ENCODE assay signal across 1 cellular context in genomic region chr1:11272842-11273594, GRCh38.
A peak's percentile ranks its signal among the peaks of the same experiment; 100 is the strongest.
TF ChIP-seq lines count a peak whose summit lies in the region.

TSS of gene UBIAD1 (plus strand) at chr1:11273198. CDS start at chr1:11273532, 334 bp downstream.

TF ChIP-seq in K562, 482 proteins besides CTCF, POLR2A, EP300 and RAD21 (continued from another document and continues in another):
- peak; percentile 90 for TF ChIP-seq KDM5B (IDR thresholded peaks at IDR 0.05; ENCODE audit: insufficient replicate concordance, low read depth, low read length)
- peak; percentile 85 for TF ChIP-seq ERF (CRISPR knock-in tag; IDR thresholded peaks at IDR 0.05)
- no peak for TF ChIP-seq JUN (IDR thresholded peaks at IDR 0.05; ENCODE audit: borderline replicate concordance, low read depth, low read length)
- no peak for TF ChIP-seq JUN (CRISPR knock-in tag; IDR thresholded peaks at IDR 0.05; ENCODE audit: borderline replicate concordance)
- peak; percentile 81 for TF ChIP-seq TBP (optimal IDR thresholded peaks at IDR 0.05; ENCODE audit: low read depth, low read length)
- no peak for TF ChIP-seq ZNF696 (CRISPR knock-in tag; conservative IDR thresholded peaks at IDR 0.05)
- TF ChIP-seq MTA3 (IDR thresholded peaks at IDR 0.05; ENCODE audit: borderline replicate concordance): peak; percentile 88
- TF ChIP-seq CREB3 (tag; conservative IDR thresholded peaks at IDR 0.05; ENCODE audit: low read depth): no peak
- TF ChIP-seq DDX20 (tag; IDR thresholded peaks at IDR 0.05; ENCODE audit: low read depth): no peak
- TF ChIP-seq NR2C1 (IDR thresholded peaks at IDR 0.05): peak; percentile 66; the same call in 1 of the 2 replicates
- peak; percentile 74 for TF ChIP-seq NR2C1 (tag; IDR thresholded peaks at IDR 0.05)
- peak; percentile 95 for TF ChIP-seq SUPT5H (IDR thresholded peaks at IDR 0.05)
- TF ChIP-seq KAT8 (IDR thresholded peaks at IDR 0.05; ENCODE audit: low read depth): 0 out of 2 replicates have a peak, but pooled peaks have one; percentile 45
- no peak for TF ChIP-seq ZNF584 (CRISPR knock-in tag; IDR thresholded peaks at IDR 0.05; ENCODE audit: low read depth)
- TF ChIP-seq ZC3H4 (CRISPR knock-in tag; IDR thresholded peaks at IDR 0.05; ENCODE audit: borderline replicate concordance): no peak
- TF ChIP-seq ZBTB8A (IDR thresholded peaks at IDR 0.05; ENCODE audit: partially characterized antibody): no peak
- TF ChIP-seq CBX3 (IDR thresholded peaks at IDR 0.05; ENCODE audit: borderline replicate concordance in 1 of 2, low read length in 2 of 2): no peak
- TF ChIP-seq ZNF644 (tag; IDR thresholded peaks at IDR 0.05; ENCODE audit: low read depth): peak; percentile 79
- TF ChIP-seq FIP1L1 (IDR thresholded peaks at IDR 0.05; ENCODE audit: low read depth, low read length, poor library complexity, severe bottlenecking): peak; percentile 68
- TF ChIP-seq, protein P1, sequence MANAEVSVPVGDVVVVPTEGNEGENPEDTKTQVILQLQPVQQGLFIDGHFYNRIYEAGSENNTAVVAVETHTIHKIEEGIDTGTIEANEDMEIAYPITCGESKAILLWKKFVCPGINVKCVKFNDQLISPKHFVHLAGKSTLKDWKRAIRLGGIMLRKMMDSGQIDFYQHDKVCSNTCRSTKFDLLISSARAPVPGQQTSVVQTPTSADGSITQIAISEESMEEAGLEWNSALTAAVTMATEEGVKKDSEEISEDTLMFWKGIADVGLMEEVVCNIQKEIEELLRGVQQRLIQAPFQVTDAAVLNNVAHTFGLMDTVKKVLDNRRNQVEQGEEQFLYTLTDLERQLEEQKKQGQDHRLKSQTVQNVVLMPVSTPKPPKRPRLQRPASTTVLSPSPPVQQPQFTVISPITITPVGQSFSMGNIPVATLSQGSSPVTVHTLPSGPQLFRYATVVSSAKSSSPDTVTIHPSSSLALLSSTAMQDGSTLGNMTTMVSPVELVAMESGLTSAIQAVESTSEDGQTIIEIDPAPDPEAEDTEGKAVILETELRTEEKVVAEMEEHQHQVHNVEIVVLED (CRISPR knock-in tag; IDR thresholded peaks at IDR 0.05): peak; percentile 12; the same call in 1 of the 2 replicates
- peak; percentile 36; the same call in 1 of the 2 replicates for TF ChIP-seq ZBTB17 (CRISPR knock-in tag; IDR thresholded peaks at IDR 0.05)
- TF ChIP-seq, protein P2, sequence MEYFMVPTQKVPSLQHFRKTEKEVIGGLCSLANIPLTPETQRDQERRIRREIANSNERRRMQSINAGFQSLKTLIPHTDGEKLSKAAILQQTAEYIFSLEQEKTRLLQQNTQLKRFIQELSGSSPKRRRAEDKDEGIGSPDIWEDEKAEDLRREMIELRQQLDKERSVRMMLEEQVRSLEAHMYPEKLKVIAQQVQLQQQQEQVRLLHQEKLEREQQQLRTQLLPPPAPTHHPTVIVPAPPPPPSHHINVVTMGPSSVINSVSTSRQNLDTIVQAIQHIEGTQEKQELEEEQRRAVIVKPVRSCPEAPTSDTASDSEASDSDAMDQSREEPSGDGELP (CRISPR knock-in tag; IDR thresholded peaks at IDR 0.05; ENCODE audit: borderline replicate concordance): peak; percentile 92
- no peak for TF ChIP-seq NFIX (CRISPR knock-in tag; IDR thresholded peaks at IDR 0.05; ENCODE audit: low read depth)
- peak; percentile 54 for TF ChIP-seq PRPF4 (IDR thresholded peaks at IDR 0.05; ENCODE audit: insufficient read depth, low read depth, low read length, poor library complexity, severe bottlenecking)
- peak; percentile 83 for TF ChIP-seq GTF2A2 (tag; IDR thresholded peaks at IDR 0.05)
- no peak for TF ChIP-seq CUX1 (CRISPR knock-in tag; IDR thresholded peaks at IDR 0.05)
- peak; percentile 71 for TF ChIP-seq ELF1 (tag; IDR thresholded peaks at IDR 0.05)
- no peak for TF ChIP-seq THRAP3 (IDR thresholded peaks at IDR 0.05; ENCODE audit: borderline replicate concordance)
- 0 out of 2 replicates have a peak, but pooled peaks have one; percentile 18 for TF ChIP-seq TCF3 (CRISPR knock-in tag; IDR thresholded peaks at IDR 0.05)
- peak; percentile 96 for TF ChIP-seq PHF20 (IDR thresholded peaks at IDR 0.05; ENCODE audit: partially characterized antibody)
- TF ChIP-seq CBFA2T2 (conservative IDR thresholded peaks at IDR 0.05): no peak
- peak; percentile 94 for TF ChIP-seq GABPB1 (CRISPR knock-in tag; IDR thresholded peaks at IDR 0.05)
- TF ChIP-seq SOX6 (IDR thresholded peaks at IDR 0.05): peak; percentile 63; the same call in 1 of the 2 replicates
- TF ChIP-seq MCM2 (IDR thresholded peaks at IDR 0.05; ENCODE audit: low read depth): no peak
- TF ChIP-seq SIX5 (IDR thresholded peaks at IDR 0.05; ENCODE audit: borderline replicate concordance in 1 of 2, insufficient read depth in 1 of 2, low read depth in 1 of 2, low read length in 2 of 2): peak in 1 of 2 experiments; percentile 13; a peak in 1 of 4 replicates
- no peak for TF ChIP-seq SMAD3 (CRISPR knock-in tag; conservative IDR thresholded peaks at IDR 0.05)
- no peak for TF ChIP-seq SMC3 (conservative IDR thresholded peaks at IDR 0.05; ENCODE audit: insufficient read depth, low read depth, low read length)
- TF ChIP-seq NR2C2 (CRISPR knock-in tag; IDR thresholded peaks at IDR 0.05): no peak
- TF ChIP-seq NR2C2 (tag; IDR thresholded peaks at IDR 0.05): peak; percentile 87
- TF ChIP-seq PBX2 (CRISPR knock-in tag; IDR thresholded peaks at IDR 0.05; ENCODE audit: low read depth): no peak
- TF ChIP-seq PBX2 (tag; conservative IDR thresholded peaks at IDR 0.05; ENCODE audit: low read depth): no peak
- peak; percentile 86 for TF ChIP-seq ELF2 (CRISPR knock-in tag; IDR thresholded peaks at IDR 0.05)
- TF ChIP-seq ZNF143 (CRISPR knock-in tag; IDR thresholded peaks at IDR 0.05): peak; percentile 19; the same call in 1 of the 2 replicates
- TF ChIP-seq SRF (CRISPR knock-in tag; IDR thresholded peaks at IDR 0.05): 0 out of 4 replicates have a peak, but pooled peaks of 1 of the 2 experiments have one; percentile 51
- peak; percentile 84 for TF ChIP-seq E2F3 (CRISPR knock-in tag; IDR thresholded peaks at IDR 0.05)
- TF ChIP-seq ATF1 (CRISPR knock-in tag; IDR thresholded peaks at IDR 0.05): no peak
- peak; percentile 79 for TF ChIP-seq ATF1 (tag; IDR thresholded peaks at IDR 0.05)
- TF ChIP-seq ZNF23 (CRISPR knock-in tag; IDR thresholded peaks at IDR 0.05): no peak
- TF ChIP-seq ATF3 (IDR thresholded peaks at IDR 0.05): no peak
- peak; percentile 53; the same call in 1 of the 2 replicates for TF ChIP-seq ATF3 (CRISPR knock-in tag; conservative IDR thresholded peaks at IDR 0.05)
- TF ChIP-seq CSDE1 (IDR thresholded peaks at IDR 0.05): peak in 1 of 2 experiments; percentile 77; a peak in 1 of 4 replicates
- TF ChIP-seq GATA2 (CRISPR knock-in tag; IDR thresholded peaks at IDR 0.05): no peak
- peak; percentile 95 for TF ChIP-seq PHF8 (IDR thresholded peaks at IDR 0.05; ENCODE audit: borderline replicate concordance, low read length)
- TF ChIP-seq NBN (IDR thresholded peaks at IDR 0.05; ENCODE audit: low read depth): peak; percentile 84
- no peak for TF ChIP-seq ZNF24 (IDR thresholded peaks at IDR 0.05)
- TF ChIP-seq ZBTB34 (CRISPR knock-in tag; IDR thresholded peaks at IDR 0.05): no peak
- peak; percentile 70; the same call in 1 of the 2 replicates for TF ChIP-seq LARP7 (IDR thresholded peaks at IDR 0.05)
- TF ChIP-seq, protein P3, sequence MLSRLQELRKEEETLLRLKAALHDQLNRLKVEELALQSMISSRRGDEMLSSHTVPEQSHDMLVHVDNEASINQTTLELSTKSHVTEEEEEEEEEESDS (CRISPR knock-in tag; IDR thresholded peaks at IDR 0.05): no peak
- TF ChIP-seq PHTF2 (CRISPR knock-in tag; IDR thresholded peaks at IDR 0.05): no peak
- TF ChIP-seq KAT2B (IDR thresholded peaks at IDR 0.05; ENCODE audit: low read depth, low read length): no peak
- peak; percentile 98 for TF ChIP-seq SAP30 (IDR thresholded peaks at IDR 0.05; ENCODE audit: borderline replicate concordance, insufficient read depth, low read depth, low read length, poor library complexity, severe bottlenecking)
- peak; percentile 92 for TF ChIP-seq POLR2B (IDR thresholded peaks at IDR 0.05; ENCODE audit: low read depth, partially characterized antibody)
- no peak for TF ChIP-seq ZNF175 (CRISPR knock-in tag; IDR thresholded peaks at IDR 0.05; ENCODE audit: low read depth)
- peak; percentile 36; the same call in 1 of the 2 replicates for TF ChIP-seq ZBTB1 (CRISPR knock-in tag; IDR thresholded peaks at IDR 0.05; ENCODE audit: borderline replicate concordance, low read depth)
- no peak for TF ChIP-seq CBX2 (IDR thresholded peaks at IDR 0.05; ENCODE audit: insufficient read depth, low read length, poor library complexity, severe bottlenecking)
- no peak for TF ChIP-seq MCM5 (IDR thresholded peaks at IDR 0.05; ENCODE audit: low read depth)
- TF ChIP-seq HOXB6 (CRISPR knock-in tag; IDR thresholded peaks at IDR 0.05; ENCODE audit: borderline replicate concordance): peak; percentile 37; the same call in 1 of the 2 replicates
- peak; percentile 37 for TF ChIP-seq NUFIP1 (IDR thresholded peaks at IDR 0.05; ENCODE audit: partially characterized antibody)
